In genomic region chr13:31369213-31369612, GRCh38 we compare ENCODE assay signal across 1 cellular context.
TF ChIP-seq lines count a peak whose summit lies in the region.

No MANE protein-coding gene starts in this region.

TF ChIP-seq in SK-N-SH treated with all-trans-retinoic acid at 6 μM for 48 hours, 23 proteins besides CTCF, POLR2A, EP300 and RAD21 (continued from another document):
- TF ChIP-seq TOX (CRISPR knock-in tag; IDR thresholded peaks at IDR 0.05; ENCODE audit: borderline replicate concordance), result no peak
TF ChIP-seq in SK-N-SH treated with all-trans-retinoic acid at 6 μM for 48 hours: peak in this region for 3.
